In the genomic region with DNA sequence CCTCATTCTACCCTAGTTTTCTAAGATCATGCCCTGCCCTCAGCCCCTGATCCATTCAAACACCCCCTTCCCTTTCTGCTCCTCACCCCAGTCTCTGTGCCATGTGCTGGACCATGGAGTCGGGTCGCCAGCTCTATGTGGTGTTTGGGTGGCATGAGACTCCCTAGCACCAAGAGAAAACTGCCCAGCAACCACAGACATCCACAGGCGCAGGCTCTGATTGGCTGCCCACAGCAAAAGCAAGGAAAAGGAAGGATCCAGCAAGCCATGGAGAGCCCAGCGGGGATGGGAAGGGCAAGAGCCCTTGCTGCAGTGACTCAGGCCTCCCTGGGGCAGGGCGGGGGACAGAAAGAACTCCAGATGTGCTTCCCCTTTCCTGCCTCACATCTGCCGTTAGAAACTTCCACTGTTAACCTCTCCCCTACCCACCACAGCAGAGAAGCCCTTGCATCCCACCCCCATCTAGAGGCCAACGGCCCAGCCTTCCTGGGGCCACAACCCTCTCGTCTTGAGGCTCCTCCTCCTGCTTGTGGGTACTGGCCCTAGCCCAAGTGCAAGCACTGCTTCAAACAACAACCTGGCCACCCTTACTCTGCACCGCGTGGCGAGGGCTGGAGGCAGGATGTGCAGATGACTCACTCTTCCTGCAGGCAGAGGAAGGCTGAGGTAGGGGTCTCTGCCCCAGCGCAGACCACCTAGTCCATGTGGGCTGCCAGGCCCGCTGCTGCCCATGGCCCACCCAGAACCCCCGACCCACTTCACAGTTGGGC, we compare ENCODE assay signal across 8 cellular contexts. TPM values are rescaled to one million over a fixed set of nuclear protein-coding genes. Genes with fewer than 3 reads are reported as not detected.
DNase-seq lines count a peak whose midpoint lies in the region; ATAC-seq and TF ChIP-seq lines count a peak whose summit lies in the region.

No MANE protein-coding gene starts in this region.

- H4K20me1 ChIP-seq in BLaER1 = peaks cover 35% of the 10 kb centered on the region

- no peaks in the 10 kb centered on the region for H3K9me3 ChIP-seq in BLaER1
- H3K9me3 ChIP-seq in HUES48 (ENCODE audit: control insufficient read depth, insufficient read depth, low read length) = no peaks in the 10 kb centered on the region
- H3K9me3 ChIP-seq in heart right ventricle = no peaks in the 10 kb centered on the region

- peak; percentile 95 to 97 for DNase-seq in SW 1271 (lab: John Stamatoyannopoulos, UW)
- DNase-seq in amniotic epithelial cell (ENCODE audit: low read depth) = peak; percentile 95
- peak; percentile 84 to 88 for DNase-seq in heart right ventricle
- DNase-seq in NCI-H345 (lab: John Stamatoyannopoulos, UW) = no peak

- H3K27me3 ChIP-seq in BLaER1 (no peaks in the 10 kb centered on the region), HUES48 (ENCODE audit: control insufficient read depth, insufficient read depth, low read length) (no peaks in the 10 kb centered on the region), heart right ventricle (no peaks in the 10 kb centered on the region), rectal smooth muscle tissue (ENCODE audit: control insufficient read depth, insufficient read depth, low read length) (no peaks in the 10 kb centered on the region)

- H3K4me3 ChIP-seq in BLaER1 (peak overlapping the region; percentile 48), HUES48 (ENCODE audit: low read depth, low read length) (no peak overlapping the region), heart right ventricle (peak overlapping the region in 3 of 10 donors; percentile 7 to 30 (median 13)), rectal smooth muscle tissue (ENCODE audit: low read length) (peak overlapping the region; percentile 40)

- H3K27ac ChIP-seq in BLaER1 (peak overlapping the region; percentile 85), HUES48 (ENCODE audit: low read depth, low read length) (peak overlapping the region; percentile 80), heart right ventricle (peak overlapping the region; percentile 61 to 98 (median 92)), rectal smooth muscle tissue (ENCODE audit: low read depth, low read length) (peak overlapping the region; percentile 91)

- ATAC-seq in GM19395 (IDR thresholded peaks at IDR 0.05; ENCODE audit: unreplicated experiment) = peak; percentile 46
- peak; percentile 58 to 73 (median 68) for ATAC-seq in heart right ventricle

- no peak for TF ChIP-seq CTCF in heart right ventricle (IDR thresholded peaks at IDR 0.05)

- H3K36me3 ChIP-seq in BLaER1 = peaks cover 37% of the 10 kb centered on the region
- peaks cover 43% of the 10 kb centered on the region for H3K36me3 ChIP-seq in HUES48 (ENCODE audit: control insufficient read depth, insufficient read depth, low read length)
- H3K36me3 ChIP-seq in heart right ventricle = peaks cover 0 to 39% (median 17%) of the 10 kb centered on the region in 9 donors
- peaks cover 10% of the 10 kb centered on the region for H3K36me3 ChIP-seq in rectal smooth muscle tissue (ENCODE audit: control insufficient read depth, insufficient read depth, low read length)

- H3K4me2 ChIP-seq in BLaER1 = peak overlapping the region; percentile 91

- intact Hi-C loops in heart right ventricle (cut with DNase I) = loop anchor here in 3 of 10 donors (2.0 to 5.0 kb wide), 2 partner anchors 13 to 59 kb away; no protein-coding TSS in a partner anchor

- H3K9ac ChIP-seq in BLaER1 = peak overlapping the region; percentile 70
- no peak overlapping the region; the same call in 1 of the 2 replicates for H3K9ac ChIP-seq in HUES48 (ENCODE audit: low read depth, low read length)
- peak overlapping the region; percentile 16 for H3K9ac ChIP-seq in rectal smooth muscle tissue (ENCODE audit: low read length)

- 17 to 21% methylated on average over 14 of the region's 14 CpGs for WGBS in heart right ventricle, 2 donors

- peaks cover 85% of the 10 kb centered on the region for H3K4me1 ChIP-seq in BLaER1
- H3K4me1 ChIP-seq in HUES48 (ENCODE audit: control insufficient read depth, insufficient read depth, low read length) = peaks cover 67% of the 10 kb centered on the region
- H3K4me1 ChIP-seq in heart right ventricle = peaks cover 41 to 96% (median 80%) of the 10 kb centered on the region in 9 donors
- H3K4me1 ChIP-seq in rectal smooth muscle tissue (ENCODE audit: control insufficient read depth, insufficient read depth, low read length) = peaks cover 46% of the 10 kb centered on the region

RNA-seq across cellular contexts. Expression of a gene that starts 9.7 kb away (rescaled TPM):
- total RNA-seq in heart right ventricle = 100 to 1,000 TPM; 259 to 447 (median 386) TPM
- 100 to 1,000 TPM; 101 to 113 TPM for polyA plus RNA-seq in heart right ventricle

RNA-seq across cellular contexts. Expression of a gene that starts 17.4 kb away (rescaled TPM):
- total RNA-seq in heart right ventricle = 1,000 to 10,000 TPM in 5 of 10 donors, 100 to 1,000 TPM in 5; 784 to 1,131 (median 1,002) TPM
- polyA plus RNA-seq in heart right ventricle = 1,000 to 10,000 TPM in 1 of 2 donors, 100 to 1,000 TPM in 1; 555 to 1,173 TPM

RNA-seq across cellular contexts. Expression of a gene that starts 35.0 kb away (rescaled TPM):
- total RNA-seq in heart right ventricle = 10 to 100 TPM in 8 of 10 donors, 1 to 10 TPM in 2; 8.2 to 17.9 (median 12.3) TPM
- 10 to 100 TPM in 1 of 2 donors, 1 to 10 TPM in 1; 9.3 to 19.2 TPM for polyA plus RNA-seq in heart right ventricle

RNA-seq across cellular contexts. Expression of a gene that starts 45.4 kb away (rescaled TPM):
- 10 to 100 TPM; 25.0 to 45.3 (median 29.8) TPM for total RNA-seq in heart right ventricle
- 10 to 100 TPM; 22.1 to 35.3 TPM for polyA plus RNA-seq in heart right ventricle

RNA-seq across cellular contexts. Expression of a gene that starts 56.3 kb away (rescaled TPM):
- total RNA-seq in heart right ventricle = 10 to 100 TPM in 8 of 10 donors, 1 to 10 TPM in 2; 7.7 to 27.2 (median 15.2) TPM
- polyA plus RNA-seq in heart right ventricle = 10 to 100 TPM; 18.9 to 50.4 TPM
